32 cellular contexts compared by ENCODE assay signal in genomic region chr5:136060963-136061362, GRCh38. TPM values are rescaled to one million over a fixed set of nuclear protein-coding genes. Genes with fewer than 3 reads are reported as not detected.
"Had no signal": no experiment of that assay in that cellular context is flagged by ENCODE, and none has a peak within 500 bp of the region (broad histone marks: within the 10 kb centered on the region; RNA-seq: fewer than 3 reads in every experiment).

No MANE protein-coding gene starts in this region.

- H3K4me1 ChIP-seq: foreskin keratinocyte, prostate gland had no signal

- DNase-seq: activated CD4-positive, alpha-beta T cell treated with anti-CD3 and anti-CD28 coated beads for 36 hours; activated CD4-positive, alpha-beta T cell treated with anti-CD3 and anti-CD28 coated beads, Interleukin-2, amount 50 U/mL, for 48 hours; activated CD4-positive, CD25-positive, alpha-beta regulatory T cell; activated gamma-delta T cell; activated naive CD4-positive, alpha-beta T cell treated with anti-CD3 and anti-CD28 coated beads, Interleukin-2, amount 10 ng/mL, durations not matched to agents 7 days and 5 days; activated naive CD8-positive, alpha-beta T cell treated with anti-CD3 and anti-CD28 coated beads, Interleukin-2, amount 10 ng/mL, durations not matched to agents 7 days and 5 days; activated T-cell treated with anti-CD3 and anti-CD28 coated beads, Interleukin-2, amount 50 U/mL, for 1 hour; brain microvascular endothelial cell; central memory CD4-positive, alpha-beta T cell; dermis blood vessel endothelial cell; effector CD4-positive, alpha-beta T cell; foreskin keratinocyte; heart right ventricle; left ventricle myocardium inferior; mesendoderm; mucosa of descending colon; ovary; retina; stimulated activated CD4-positive, alpha-beta T cell treated with anti-CD3 and anti-CD28 coated beads, Interleukin-4, amount 100 ng/mL, for 24 hours; T-cell; uterus had no signal

- H3K9me3 ChIP-seq: ascending aorta, esophagus muscularis mucosa, heart right ventricle, left ventricle myocardium inferior, mucosa of descending colon, neutrophil, ovary, prostate gland, thoracic aorta, uterus had no signal

- H3K36me3 ChIP-seq: neutrophil, ovary, prostate gland, thoracic aorta, uterus had no signal

- H3K27me3 ChIP-seq: ascending aorta, brain microvascular endothelial cell, esophagus muscularis mucosa, foreskin keratinocyte, heart right ventricle, ovary, uterus had no signal

- H3K4me3 ChIP-seq: ascending aorta, esophagus muscularis mucosa, heart right ventricle, left ventricle myocardium inferior, lung, mucosa of descending colon, ovary, prostate gland, skin epidermis, thoracic aorta, uterus had no signal

- ATAC-seq: activated CD4-positive, alpha-beta T cell treated with anti-CD3 and anti-CD28 coated beads for 36 hours; foreskin keratinocyte; heart right ventricle; mucosa of descending colon; natural killer cell treated with Interleukin-12 subunit alpha and Interleukin-12 subunit beta and Interleukin-15 and Interleukin-18, amount 100 ng/mL, for 72 hours; sciatic nerve; stimulated activated effector memory CD8-positive, alpha-beta T cell treated with anti-CD3 and anti-CD28 coated beads, Interleukin-12 subunit alpha, Interleukin-12 subunit beta, amount 100 ng/mL, for 72 hours; T-cell had no signal

- H3K27ac ChIP-seq: ascending aorta, brain microvascular endothelial cell, foreskin keratinocyte, left ventricle myocardium inferior, neutrophil, ovary, prostate gland, thoracic aorta, uterus had no signal

RNA-seq across cellular contexts. Expression of gene TGFBI, which starts 32.2 kb away (rescaled TPM):
- total RNA-seq: activated CD4-positive, alpha-beta T cell treated with anti-CD3 and anti-CD28 coated beads for 36 hours; activated T-helper 1 cell treated with anti-CD3 and anti-CD28 coated beads, Interleukin-12 subunit alpha, Interleukin-12 subunit beta, Interleukin-2, Interleukin-4 antibody, amounts not matched to agents 30 ng/mL and 10 ng/mL and 1 ng/mL, durations not matched to agents 14 hours and 24 hours and 36 hours; natural killer cell treated with Interleukin-12 subunit alpha and Interleukin-12 subunit beta and Interleukin-15 and Interleukin-18, amount 100 ng/mL, for 72 hours had no signal
